1 cellular context compared by ENCODE assay signal in genomic region chr4:103802766-103803165, GRCh38.
TF ChIP-seq lines count a peak whose summit lies in the region.

No MANE protein-coding gene starts in this region.

TF ChIP-seq in GM12878, 131 proteins besides CTCF, POLR2A, EP300 and RAD21 (continued from another document):
- no peak for TF ChIP-seq MAX (IDR thresholded peaks at IDR 0.05; ENCODE audit: low read depth, low read length)
- TF ChIP-seq SREBF1 (IDR thresholded peaks at IDR 0.05; ENCODE audit: low read length) = no peak
- TF ChIP-seq, protein P1, sequence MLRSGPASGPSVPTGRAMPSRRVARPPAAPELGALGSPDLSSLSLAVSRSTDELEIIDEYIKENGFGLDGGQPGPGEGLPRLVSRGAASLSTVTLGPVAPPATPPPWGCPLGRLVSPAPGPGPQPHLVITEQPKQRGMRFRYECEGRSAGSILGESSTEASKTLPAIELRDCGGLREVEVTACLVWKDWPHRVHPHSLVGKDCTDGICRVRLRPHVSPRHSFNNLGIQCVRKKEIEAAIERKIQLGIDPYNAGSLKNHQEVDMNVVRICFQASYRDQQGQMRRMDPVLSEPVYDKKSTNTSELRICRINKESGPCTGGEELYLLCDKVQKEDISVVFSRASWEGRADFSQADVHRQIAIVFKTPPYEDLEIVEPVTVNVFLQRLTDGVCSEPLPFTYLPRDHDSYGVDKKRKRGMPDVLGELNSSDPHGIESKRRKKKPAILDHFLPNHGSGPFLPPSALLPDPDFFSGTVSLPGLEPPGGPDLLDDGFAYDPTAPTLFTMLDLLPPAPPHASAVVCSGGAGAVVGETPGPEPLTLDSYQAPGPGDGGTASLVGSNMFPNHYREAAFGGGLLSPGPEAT (IDR thresholded peaks at IDR 0.05; ENCODE audit: low read depth) = no peak
- no peak for TF ChIP-seq USF1 (IDR thresholded peaks at IDR 0.05; ENCODE audit: borderline replicate concordance, extremely low read length, insufficient read depth, low read depth, low read length)
- TF ChIP-seq MYC (IDR thresholded peaks at IDR 0.05; ENCODE audit: insufficient read depth, insufficient read length, insufficient replicate concordance, low read length, severe bottlenecking) = no peak
- no peak for TF ChIP-seq SMAD1 (IDR thresholded peaks at IDR 0.05; ENCODE audit: low read depth, partially characterized antibody)
- no peak for TF ChIP-seq DPF2 (IDR thresholded peaks at IDR 0.05)
- no peak for TF ChIP-seq ASH2L (IDR thresholded peaks at IDR 0.05; ENCODE audit: borderline replicate concordance, low read depth)
- no peak for TF ChIP-seq BACH1 (IDR thresholded peaks at IDR 0.05; ENCODE audit: borderline replicate concordance)
TF ChIP-seq in GM12878: peak in this region for 0.
